In the genomic region with DNA sequence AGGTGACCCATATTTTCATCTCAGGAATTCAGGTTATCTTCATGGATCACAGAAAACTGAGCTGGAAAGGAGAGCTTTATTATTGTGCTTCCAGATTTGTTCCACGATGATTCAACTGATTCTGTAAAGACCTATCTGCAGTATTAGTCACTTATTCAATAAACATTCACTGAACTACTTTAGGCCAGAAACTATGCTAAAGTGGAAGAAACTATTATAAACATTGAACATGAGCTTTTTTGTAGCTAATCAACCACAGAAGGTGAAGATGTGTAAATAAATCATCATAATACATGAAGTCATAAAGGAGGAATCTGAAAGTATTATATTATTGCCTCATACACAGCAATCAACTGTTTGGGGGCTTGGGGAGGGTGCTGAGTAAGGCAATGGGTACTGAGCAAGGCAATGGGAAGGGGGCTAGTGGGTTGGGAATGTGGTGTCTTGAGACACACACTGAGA, we compare ENCODE assay signal across 22 cellular contexts. TPM values are rescaled to one million over a fixed set of nuclear protein-coding genes. Genes with fewer than 3 reads are reported as not detected.
DNase-seq lines count a peak whose midpoint lies in the region; ATAC-seq, FAIRE-seq and TF ChIP-seq lines count a peak whose summit lies in the region.
"Had no signal": no experiment of that assay in that cellular context is flagged by ENCODE, and none has a peak within 500 bp of the region (broad histone marks: within the 10 kb centered on the region; RNA-seq: fewer than 3 reads in every experiment).

No MANE protein-coding gene starts in this region.

- H4K91ac ChIP-seq in IMR-90 (ENCODE audit: insufficient read depth, low read depth, low read length), result peak overlapping the region; percentile 62; the same call in 1 of the 2 replicates

- H4K20me1 ChIP-seq in IMR-90 (ENCODE audit: insufficient read depth, low read length), result no peaks in the 10 kb centered on the region

- TF ChIP-seq POLR2A in IMR-90 (IDR thresholded peaks at IDR 0.05; ENCODE audit: low read depth, low read length) (no peak), body of pancreas (IDR thresholded peaks at IDR 0.05) (no peak)

- dilution Hi-C loops in IMR-90 (cut with HindIII; ENCODE audit: low sequenced_read_pairs, unreplicated experiment), result no loop called here

- H3K27ac ChIP-seq in IMR-90 (ENCODE audit: insufficient read depth, low read length) (peak overlapping the region; percentile 93), body of pancreas (no peak overlapping the region), right atrium auricular region (no peak overlapping the region)
- H3K27ac ChIP-seq: KMS-11, Peyer's patch, thoracic aorta had no signal

- no CpG with 5 or more reads among the region's 1 CpG for WGBS in IMR-90 (ENCODE audit: extremely low coverage in 2 of 2, insufficient read length in 1 of 2), 2 experiments
- WGBS in body of pancreas, 2 donors, result 59 to 69% methylated on average over 1 of the region's 1 CpG

- H3K4me3 ChIP-seq in IMR-90 (ENCODE audit: insufficient read depth, low read depth, low read length) (no peak overlapping the region), bronchial epithelial cell (ENCODE audit: low read depth, low read length) (no peak overlapping the region), body of pancreas (no peak overlapping the region), right atrium auricular region (no peak overlapping the region)
- H3K4me3 ChIP-seq: Peyer's patch, thoracic aorta had no signal

- no peak overlapping the region for H3K9ac ChIP-seq in IMR-90 (ENCODE audit: low read depth, low read length)
- H3K9ac ChIP-seq: KMS-11 had no signal

- POLR2A ChIA-PET in IMR-90 (lab: Charles Lee; ENCODE audit: unreplicated experiment), result interaction anchor here (1.0 kb wide), 1 partner anchor 30 kb away, joined by 8 read pairs; no protein-coding TSS in a partner anchor

- peak overlapping the region; percentile 90 for H2BK120ac ChIP-seq in IMR-90 (ENCODE audit: low read depth, low read length)

- no peaks in the 10 kb centered on the region for H3K36me3 Mint-ChIP-seq in CD14-positive monocyte
- H3K36me3 Mint-ChIP-seq: naive thymus-derived CD4-positive, alpha-beta T cell had no signal

- peak; percentile 82 for ATAC-seq in IMR-90 (ENCODE audit: low read depth)
- ATAC-seq in HG03565 (IDR thresholded peaks at IDR 0.05; ENCODE audit: unreplicated experiment), result no peak
- ATAC-seq in body of pancreas, result no peak
- no peak for ATAC-seq in GM21447 (IDR thresholded peaks at IDR 0.05; ENCODE audit: unreplicated experiment)
- ATAC-seq: left lobe of liver; naive thymus-derived CD4-positive, alpha-beta T cell had no signal

- no peaks in the 10 kb centered on the region; the same call in 1 of the 2 replicates for H3K9me1 ChIP-seq in IMR-90 (ENCODE audit: insufficient read depth, low read length)

- H3K27ac Mint-ChIP-seq in CD14-positive monocyte, result peak overlapping the region; percentile 71 to 92 (median 82)
- H3K27ac Mint-ChIP-seq: T-helper 1 cell treated with Interleukin-12 subunit alpha and Interleukin-12 subunit beta and Interleukin-4 antibody, amounts not matched to agents 30 μg/mL and 1 μg/mL, for 36 hours had no signal

- no peaks in the 10 kb centered on the region for H3K27me3 ChIP-seq in IMR-90 (ENCODE audit: control insufficient read depth, insufficient read depth, low read length)
- H3K27me3 ChIP-seq in bronchial epithelial cell (ENCODE audit: control insufficient read depth, insufficient read depth, low read length), result no peaks in the 10 kb centered on the region
- no peaks in the 10 kb centered on the region for H3K27me3 ChIP-seq in body of pancreas
- H3K27me3 ChIP-seq in right atrium auricular region, result no peaks in the 10 kb centered on the region
- H3K27me3 ChIP-seq: Peyer's patch had no signal

- H2AK5ac ChIP-seq in IMR-90 (ENCODE audit: low read depth, low read length), result peak overlapping the region; percentile 79

- DNase-seq in CD14-positive monocyte (ENCODE audit: low spot score) (no peak), IMR-90 (peak; percentile 94), bronchial epithelial cell (ENCODE audit: low read depth) (peak; percentile 67), non-pigmented ciliary epithelial cell (ENCODE audit: low read depth) (peak; percentile 73), body of pancreas (no peak), right atrium auricular region (ENCODE audit: low spot score) (no peak)
- DNase-seq: activated CD4-positive, CD25-positive, alpha-beta regulatory T cell treated with anti-CD3 and anti-CD28 coated beads, Interleukin-2, amount 50 U/mL, for 72 hours; activated CD8-positive, alpha-beta memory T cell treated with anti-CD3 and anti-CD28 coated beads, Interleukin-2, amount 50 U/mL, for 48 hours; activated naive CD4-positive, alpha-beta T cell treated with anti-CD3 and anti-CD28 coated beads, Interleukin-2, amount 50 U/mL, for 16 hours; hypothalamus; naive thymus-derived CD4-positive, alpha-beta T cell; NCI-H146; NCI-H446 treated with DMSO at 0.1 percent for 48 hours; Peyer's patch; stimulated activated CD4-positive, alpha-beta T cell treated with anti-CD3 and anti-CD28 coated beads, Interleukin-1b, Interleukin-23, amount 100 ng/mL, for 48 hours had no signal

- peaks cover 55% of the 10 kb centered on the region for H3K4me1 Mint-ChIP-seq in CD14-positive monocyte

- peak overlapping the region; percentile 26; the same call in 1 of the 2 replicates for H3K56ac ChIP-seq in IMR-90 (ENCODE audit: extremely low read depth, insufficient read depth, low read length)

- H2BK5ac ChIP-seq in IMR-90 (ENCODE audit: low read depth, low read length, poor library complexity, severe bottlenecking), result peak overlapping the region; percentile 86

- peak overlapping the region; percentile 99 for H3K18ac ChIP-seq in IMR-90 (ENCODE audit: low read depth, low read length)

- no peak overlapping the region for H2AK9ac ChIP-seq in IMR-90 (replicated peaks; ENCODE audit: low read depth, low read length, poor library complexity)

- FAIRE-seq in bronchial epithelial cell (lab: Jason Lieb, UNC), result no peak
- FAIRE-seq: H54 had no signal

- H4K8ac ChIP-seq in IMR-90 (ENCODE audit: low read depth in 2 of 2, low read length in 2 of 2), result peak overlapping the region; percentile 33 to 68; a peak in 3 of 4 replicates

- peak overlapping the region in 1 of 2 donors; percentile 21 for H3K4me3 Mint-ChIP-seq in CD14-positive monocyte
- H3K4me3 Mint-ChIP-seq: naive thymus-derived CD4-positive, alpha-beta T cell; T-helper 1 cell treated with Interleukin-12 subunit alpha and Interleukin-12 subunit beta and Interleukin-4 antibody, amounts not matched to agents 30 μg/mL and 1 μg/mL, for 36 hours had no signal

- H2BK20ac ChIP-seq in IMR-90 (ENCODE audit: low read depth, low read length), result peak overlapping the region; percentile 63

- H3K79me1 ChIP-seq in IMR-90 (ENCODE audit: low read depth in 1 of 2, low read length in 2 of 2), result no peaks in the 10 kb centered on the region

- BruUV-seq in IMR-90 (replicated peaks; lab: Mats Ljungman, UMichigan), result no TSS peak

- H3K36me3 ChIP-seq in IMR-90 (ENCODE audit: control insufficient read depth, insufficient read depth, low read length), result no peaks in the 10 kb centered on the region
- H3K36me3 ChIP-seq in bronchial epithelial cell (ENCODE audit: control insufficient read depth, insufficient read depth, low read length), result no peaks in the 10 kb centered on the region
- no peaks in the 10 kb centered on the region for H3K36me3 ChIP-seq in body of pancreas (replicated peaks in 1 of 2; ENCODE audit: insufficient read depth in 1 of 2, low read depth in 2 of 2)
- H3K36me3 ChIP-seq in right atrium auricular region, result no peaks in the 10 kb centered on the region
- H3K36me3 ChIP-seq: Peyer's patch, thoracic aorta had no signal

- intact Hi-C loops in CD14-positive monocyte (cut with micrococcal nuclease), result loop anchor here in 1 of 2 donors (10.0 kb wide), 1 partner anchor 283 kb away; the partner anchor contains the start of gene KMO
- intact Hi-C loops in IMR-90 (cut with micrococcal nuclease), result loop anchor here (1.0 kb wide), 1 partner anchor 21 kb away; no protein-coding TSS in a partner anchor
- intact Hi-C loops in body of pancreas (cut with DNase I), result no loop called here

- 0 out of 2 replicates have a peak overlapping the region, but pooled peaks have one; percentile 41 for H3K23ac ChIP-seq in IMR-90 (ENCODE audit: low read depth, low read length)

- H3K14ac ChIP-seq in IMR-90 (replicated peaks; ENCODE audit: low read depth, low read length), result no peak overlapping the region; the same call in 1 of the 2 replicates

- CTCF ChIA-PET in IMR-90 (lab: Yijun Ruan, JAX), result interaction anchor here (0.5 kb wide), 1 partner anchor 18 kb away, joined by 4 read pairs; no protein-coding TSS in a partner anchor

- H3K9me3 ChIP-seq in IMR-90 (ENCODE audit: control insufficient read depth, insufficient read depth, low read length), result no peaks in the 10 kb centered on the region
- H3K9me3 ChIP-seq in body of pancreas, result no peaks in the 10 kb centered on the region
- no peaks in the 10 kb centered on the region for H3K9me3 ChIP-seq in right atrium auricular region
- H3K9me3 ChIP-seq: Peyer's patch, thoracic aorta had no signal

- H4K5ac ChIP-seq in IMR-90 (ENCODE audit: low read depth, low read length), result peak overlapping the region; percentile 73

- TF ChIP-seq CTCF in CD14-positive monocyte (IDR thresholded peaks at IDR 0.05) (no peak), IMR-90 (conservative IDR thresholded peaks at IDR 0.05; ENCODE audit: low read depth, low read length) (no peak), bronchial epithelial cell (IDR thresholded peaks at IDR 0.05; ENCODE audit: insufficient read depth, low read length, severe bottlenecking) (no peak), body of pancreas (IDR thresholded peaks at IDR 0.05) (no peak), right atrium auricular region (IDR thresholded peaks at IDR 0.05) (no peak)

- in situ Hi-C loops in IMR-90 (cut with MboI; ENCODE audit: low sequenced_read_pairs), result no loop called here

- no peaks in the 10 kb centered on the region for H3K27me3 Mint-ChIP-seq in CD14-positive monocyte (ENCODE audit: low read depth in 3 of 3)

- H3K9me3 Mint-ChIP-seq in CD14-positive monocyte, result no peaks in the 10 kb centered on the region
- H3K9me3 Mint-ChIP-seq: naive thymus-derived CD4-positive, alpha-beta T cell; T-helper 1 cell treated with Interleukin-12 subunit alpha and Interleukin-12 subunit beta and Interleukin-4 antibody, amounts not matched to agents 30 μg/mL and 1 μg/mL, for 36 hours had no signal

- peak overlapping the region; percentile 68 for H3K4ac ChIP-seq in IMR-90 (ENCODE audit: low read depth, low read length)

- peaks cover 14% of the 10 kb centered on the region for H3K4me1 ChIP-seq in IMR-90 (ENCODE audit: control insufficient read depth, insufficient read depth, low read length)
- H3K4me1 ChIP-seq in body of pancreas, result no peaks in the 10 kb centered on the region
- H3K4me1 ChIP-seq in right atrium auricular region, result no peaks in the 10 kb centered on the region
- H3K4me1 ChIP-seq: Peyer's patch had no signal

- peak overlapping the region; percentile 97; the same call in 1 of the 3 replicates for H2BK15ac ChIP-seq in IMR-90 (ENCODE audit: low read depth, low read length)

- no peak overlapping the region for H2AFZ ChIP-seq in IMR-90 (replicated peaks; ENCODE audit: low read length, poor library complexity)

- no peak for TF ChIP-seq RAD21 in IMR-90 (IDR thresholded peaks at IDR 0.05; ENCODE audit: low read length)

- H3K4me2 ChIP-seq in IMR-90 (ENCODE audit: low read depth, low read length), result peak overlapping the region; percentile 82
- H3K4me2 ChIP-seq: KMS-11 had no signal

RNA-seq across cellular contexts. Expression of gene EXO1, which starts 30.6 kb away (rescaled TPM):
- polyA plus RNA-seq in CD14-positive monocyte, result under 1 TPM in 1 of 2 donors, not detected in 1; 0.26 TPM
- total RNA-seq in IMR-90 (2012; rRNA removed), result 12.9 and 18.9 TPM in 2 replicates
- 3.9 and 5.1 TPM in 2 replicates for polyA plus RNA-seq in IMR-90 (2012; rRNA removed)
- 1.7 and 2.8 TPM in 2 replicates for polyA plus RNA-seq in IMR-90 (2012; cell fraction: cytosol; rRNA removed)
- 1.7 and 4.0 TPM in 2 replicates for polyA plus RNA-seq in IMR-90 (2012; cell fraction: nucleus; rRNA removed; ENCODE audit: low replicate concordance)
- total RNA-seq in bronchial epithelial cell, result 0.53 and 0.90 TPM in 2 replicates
- total RNA-seq in body of pancreas, result not detected
- total RNA-seq in right atrium auricular region, result under 1 TPM in 1 of 2 donors, not detected in 1; 0.16 TPM
- polyA plus RNA-seq: naive thymus-derived CD4-positive, alpha-beta T cell had no signal

Comparison
In these comparisons a context has a peak if more than half of its experiments do, and no peak if none do; other contexts are left out.
1. DNase-seq: peak in IMR-90 (single experiment), bronchial epithelial cell (single experiment) and non-pigmented ciliary epithelial cell (single experiment); none in CD14-positive monocyte (single experiment), body of pancreas (0 of 4) and right atrium auricular region (single experiment).